ENCODE assay signal across 11 cellular contexts in the genomic region with DNA sequence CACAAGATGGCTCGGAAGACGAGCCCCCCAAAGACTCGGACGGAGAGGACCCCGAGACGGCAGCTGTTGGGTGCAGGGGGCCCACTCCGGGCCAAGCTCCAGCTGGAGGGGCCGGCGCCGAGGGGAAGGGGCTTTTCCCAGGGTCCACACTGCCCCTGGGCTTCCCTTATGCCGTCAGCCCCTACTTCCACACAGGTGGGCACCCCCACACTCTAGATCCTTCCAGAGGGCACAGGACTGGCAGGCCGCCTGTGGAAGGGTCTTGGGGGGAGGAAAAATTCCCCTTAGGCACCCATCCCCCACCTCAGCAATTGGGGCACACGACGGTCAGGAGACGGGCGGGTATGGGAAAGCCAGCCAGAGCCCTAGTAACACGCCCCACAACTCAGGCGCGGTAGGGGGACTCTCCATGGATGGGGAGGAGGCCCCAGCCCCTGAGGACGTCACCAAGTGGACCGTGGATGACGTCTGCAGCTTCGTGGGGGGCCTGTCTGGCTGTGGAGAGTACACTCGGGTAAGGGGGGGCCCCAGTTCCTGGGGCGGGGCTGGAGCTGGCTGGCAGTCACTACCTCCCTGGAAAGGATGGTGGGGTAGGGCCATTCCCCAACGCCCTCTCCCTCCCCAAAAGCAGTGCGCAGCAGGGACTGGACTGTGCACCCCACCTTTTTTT. TPM values are rescaled to one million over a fixed set of nuclear protein-coding genes. Genes with fewer than 3 reads are reported as not detected.
A peak's percentile ranks its signal among the peaks of the same experiment; 100 is the strongest.
DNase-seq lines count a peak whose midpoint lies in the region; ATAC-seq and TF ChIP-seq lines count a peak whose summit lies in the region.
"Had no signal": no experiment of that assay in that cellular context is flagged by ENCODE, and none has a peak within 500 bp of the region (broad histone marks: within the 10 kb centered on the region; RNA-seq: fewer than 3 reads in every experiment).

No MANE protein-coding gene starts in this region.

- peaks cover 0 to 2% of the 10 kb centered on the region in 2 donors for H3K36me3 Mint-ChIP-seq in activated T-cell treated with anti-CD3 and anti-CD28 coated beads, Interleukin-2, amount 50 U/mL, for 72 hours (ENCODE audit: insufficient read depth in 2 of 2)
- peaks cover 28% of the 10 kb centered on the region for H3K36me3 Mint-ChIP-seq in Caco-2 (ENCODE audit: insufficient read depth, unreplicated experiment)
- peaks cover 0 to 30% (median 4%) of the 10 kb centered on the region in 3 donors for H3K36me3 Mint-ChIP-seq in CD8-positive, alpha-beta memory T cell

- 10 to 31% (median 16%) methylated on average over 7 to 27 of the region's 27 CpGs for WGBS in adrenal gland, 4 donors

- H3K4me3 Mint-ChIP-seq in activated T-cell treated with anti-CD3 and anti-CD28 coated beads, Interleukin-2, amount 50 U/mL, for 72 hours = no peak overlapping the region
- H3K4me3 Mint-ChIP-seq in Caco-2 (ENCODE audit: unreplicated experiment) = no peak overlapping the region
- H3K4me3 Mint-ChIP-seq in CD8-positive, alpha-beta memory T cell = peak overlapping the region in 2 of 7 donors; percentile 37 to 65
- H3K4me3 Mint-ChIP-seq: activated CD4-positive, alpha-beta T cell treated with anti-CD3 and anti-CD28 coated beads, Interleukin-2, amount 10 ng/mL, durations not matched to agents 24 days and 14 days had no signal

- H3K4me3 ChIP-seq in adrenal gland = peak overlapping the region in 1 of 4 donors; percentile 46
- H3K4me3 ChIP-seq in iPS-18c (ENCODE audit: insufficient read depth, low read depth, low read length) = peak overlapping the region; percentile 31; the same call in 1 of the 2 replicates
- peak overlapping the region; percentile 66 for H3K4me3 ChIP-seq in thoracic aorta
- no peak overlapping the region for H3K4me3 ChIP-seq in Caco-2 (ENCODE audit: low read depth, low read length)
- H3K4me3 ChIP-seq in CD8-positive, alpha-beta memory T cell (ENCODE audit: low read length) = no peak overlapping the region

- no TSS peak for BruUV-seq in Caco-2 (replicated peaks; lab: Mats Ljungman, UMichigan)

- ATAC-seq in thoracic aorta (ENCODE audit: insufficient number of reproducible peaks, low FRiP score, low read depth) = no peak
- no peak for ATAC-seq in activated T-cell treated with anti-CD3 and anti-CD28 coated beads, Interleukin-2, amount 50 U/mL, for 72 hours (replicated peaks in 1 of 2)

- peaks cover 0 to 25% of the 10 kb centered on the region in 2 donors for H3K36me3 ChIP-seq in adrenal gland (replicated peaks in 1 of 2)
- H3K36me3 ChIP-seq in thoracic aorta = peaks cover 24% of the 10 kb centered on the region
- H3K36me3 ChIP-seq in Caco-2 (ENCODE audit: control insufficient read depth, insufficient read depth, low read length) = no peaks in the 10 kb centered on the region; the same call in 1 of the 2 replicates
- no peaks in the 10 kb centered on the region for H3K36me3 ChIP-seq in CD8-positive, alpha-beta memory T cell (ENCODE audit: insufficient read depth, low read length)

- H3K27ac ChIP-seq in adrenal gland (peak overlapping the region in 4 of 5 donors; percentile 26 to 92 (median 66)), thoracic aorta (no peak overlapping the region)
- no peak overlapping the region for H3K27ac ChIP-seq in CD8-positive, alpha-beta memory T cell (ENCODE audit: low read depth, low read length)

- H3K27me3 Mint-ChIP-seq in activated T-cell treated with anti-CD3 and anti-CD28 coated beads, Interleukin-2, amount 50 U/mL, for 72 hours (ENCODE audit: low read depth) = peaks cover 15% of the 10 kb centered on the region
- peaks cover 3% of the 10 kb centered on the region for H3K27me3 Mint-ChIP-seq in Caco-2 (ENCODE audit: insufficient read depth, unreplicated experiment)
- peaks cover 19 to 36% of the 10 kb centered on the region in 2 donors for H3K27me3 Mint-ChIP-seq in CD8-positive, alpha-beta memory T cell

- H3K9me3 Mint-ChIP-seq in activated T-cell treated with anti-CD3 and anti-CD28 coated beads, Interleukin-2, amount 50 U/mL, for 72 hours = no peaks in the 10 kb centered on the region
- no peaks in the 10 kb centered on the region for H3K9me3 Mint-ChIP-seq in Caco-2 (ENCODE audit: unreplicated experiment)
- no peaks in the 10 kb centered on the region for H3K9me3 Mint-ChIP-seq in CD8-positive, alpha-beta memory T cell
- H3K9me3 Mint-ChIP-seq: activated CD4-positive, alpha-beta T cell treated with anti-CD3 and anti-CD28 coated beads, Interleukin-2, amount 10 ng/mL, durations not matched to agents 24 days and 14 days had no signal

- POLR2A ChIA-PET in Caco-2 (lab: Charles Lee) = no interaction called here
- POLR2A ChIA-PET in CD8-positive, alpha-beta memory T cell (lab: Charles Lee) = interaction anchor here (0.6 to 1.4 kb wide), 3 partner anchors 16 to 337 kb away, joined by 3 to 7 read pairs (median 5); partner anchors contain the start of genes NOC2L and SCNN1D

- no peak overlapping the region for H3K27ac Mint-ChIP-seq in activated T-cell treated with anti-CD3 and anti-CD28 coated beads, Interleukin-2, amount 50 U/mL, for 72 hours
- no peak overlapping the region for H3K27ac Mint-ChIP-seq in Caco-2 (ENCODE audit: unreplicated experiment)
- no peak overlapping the region for H3K27ac Mint-ChIP-seq in CD8-positive, alpha-beta memory T cell
- H3K27ac Mint-ChIP-seq: activated CD4-positive, alpha-beta T cell treated with anti-CD3 and anti-CD28 coated beads, Interleukin-2, amount 10 ng/mL, durations not matched to agents 24 days and 14 days had no signal

- H3K4me1 Mint-ChIP-seq in activated T-cell treated with anti-CD3 and anti-CD28 coated beads, Interleukin-2, amount 50 U/mL, for 72 hours (ENCODE audit: low read depth) = peaks cover 5% of the 10 kb centered on the region
- no peaks in the 10 kb centered on the region for H3K4me1 Mint-ChIP-seq in Caco-2 (ENCODE audit: low read depth, unreplicated experiment)
- H3K4me1 Mint-ChIP-seq in CD8-positive, alpha-beta memory T cell = peaks cover 0 to 27% (median 7%) of the 10 kb centered on the region in 3 donors

- peaks cover 8 to 26% of the 10 kb centered on the region in 2 donors for H3K4me1 ChIP-seq in adrenal gland (replicated peaks in 1 of 2)
- H3K4me1 ChIP-seq in thoracic aorta (ENCODE audit: control insufficient read depth in 1 of 2, low read depth in 2 of 2) = peaks cover 22 to 34% of the 10 kb centered on the region in 2 donors
- peaks cover 20% of the 10 kb centered on the region for H3K4me1 ChIP-seq in Caco-2
- peaks cover 13% of the 10 kb centered on the region for H3K4me1 ChIP-seq in CD8-positive, alpha-beta memory T cell (ENCODE audit: insufficient read depth, low read length)

- intact Hi-C loops in adrenal gland (cut with DNase I) (no loop called here), Caco-2 (cut with micrococcal nuclease; ENCODE audit: unreplicated experiment) (no loop called here)

- CTCF ChIA-PET in Caco-2 (lab: Charles Lee) = interaction anchor here (0.5 to 1.4 kb wide), 5 partner anchors 8 to 38 kb away, joined by 3 to 6 read pairs (median 4); no protein-coding TSS in a partner anchor
- CTCF ChIA-PET in CD8-positive, alpha-beta memory T cell (lab: Charles Lee) = interaction anchor here (0.6 to 2.1 kb wide), 4 partner anchors 17 to 76 kb away, joined by 3 to 7 read pairs (median 4); no protein-coding TSS in a partner anchor

- peak; percentile 21 to 66 for TF ChIP-seq POLR2A in adrenal gland (IDR thresholded peaks at IDR 0.05)

- peak; percentile 19 for DNase-seq in NCI-H748 (lab: John Stamatoyannopoulos, UW; ENCODE audit: unreplicated experiment)
- DNase-seq in NCI-H748 treated with DMSO at 0.1 percent for 48 hours (lab: John Stamatoyannopoulos, UW) = no peak
- DNase-seq in adrenal gland = peak in 6 of 7 donors; percentile 22 to 93 (median 58)
- DNase-seq in thoracic aorta (ENCODE audit: low spot score) = no peak
- DNase-seq in activated T-cell treated with anti-CD3 and anti-CD28 coated beads, Interleukin-2, amount 50 U/mL, for 72 hours = no peak
- no peak for DNase-seq in Caco-2
- DNase-seq in CD8-positive, alpha-beta memory T cell = no peak
- DNase-seq: activated CD4-positive, alpha-beta T cell treated with anti-CD3 and anti-CD28 coated beads, Interleukin-2, amount 10 ng/mL, durations not matched to agents 24 days and 14 days; effector CD4-positive, alpha-beta T cell; NCI-H2029 treated with DMSO at 0.1 percent for 48 hours had no signal

- H3K9me3 ChIP-seq in adrenal gland (replicated peaks in 1 of 3) (no peaks in the 10 kb centered on the region), iPS-18c (ENCODE audit: control insufficient read depth, insufficient read depth, low read length) (no peaks in the 10 kb centered on the region), thoracic aorta (no peaks in the 10 kb centered on the region), Caco-2 (no peaks in the 10 kb centered on the region)
- no peaks in the 10 kb centered on the region for H3K9me3 ChIP-seq in CD8-positive, alpha-beta memory T cell (ENCODE audit: low read length)

- H3K27me3 ChIP-seq in adrenal gland (peaks cover 33% of the 10 kb centered on the region), thoracic aorta (replicated peaks; ENCODE audit: insufficient read depth) (peaks cover 6% of the 10 kb centered on the region), Caco-2 (replicated peaks; ENCODE audit: control insufficient read depth, insufficient read depth, low read length) (peaks cover 4% of the 10 kb centered on the region; the same call in 1 of the 2 replicates)
- peaks cover 22% of the 10 kb centered on the region for H3K27me3 ChIP-seq in CD8-positive, alpha-beta memory T cell (ENCODE audit: insufficient read depth, low read length, poor library complexity, severe bottlenecking)

- TF ChIP-seq CTCF in adrenal gland (IDR thresholded peaks at IDR 0.05) (no peak), thoracic aorta (IDR thresholded peaks at IDR 0.05) (no peak), Caco-2 (IDR thresholded peaks at IDR 0.05; ENCODE audit: insufficient read depth in 1 of 2, low read depth in 1 of 2, low read length in 1 of 2, severe bottlenecking in 1 of 2, unreplicated experiment in 1 of 2) (no peak)

RNA-seq across cellular contexts. Expression of gene NOC2L, which starts 16.1 kb away (rescaled TPM):
- total RNA-seq in adrenal gland (10 to 100 TPM; 22.4 to 58.9 (median 38.1) TPM), thoracic aorta (10 to 100 TPM; 33.8 to 47.2 TPM), Caco-2 (2022) (93.4 and 94.1 TPM in 2 replicates)
- 10 to 100 TPM; 39.2 to 97.7 (median 64.9) TPM for polyA plus RNA-seq in adrenal gland
- 10 to 100 TPM; 72.7 to 90.0 TPM for total RNA-seq in activated T-cell treated with anti-CD3 and anti-CD28 coated beads, Interleukin-2, amount 50 U/mL, for 72 hours
- 100 to 1,000 TPM; 175 to 187 TPM for total RNA-seq in CD8-positive, alpha-beta memory T cell
- 72.3 TPM for polyA plus RNA-seq in CD8-positive, alpha-beta memory T cell

RNA-seq across cellular contexts. Expression of gene KLHL17, which starts 17.4 kb away (rescaled TPM):
- 10 to 100 TPM in 1 of 8 donors, 1 to 10 TPM in 7; 3.2 to 15.9 (median 6.9) TPM for total RNA-seq in adrenal gland
- polyA plus RNA-seq in adrenal gland = 10 to 100 TPM in 2 of 3 donors, under 1 TPM in 1; 0.73 to 38.8 (median 25.4) TPM
- total RNA-seq in thoracic aorta = 10 to 100 TPM in 1 of 2 donors, 1 to 10 TPM in 1; 4.2 to 15.3 TPM
- total RNA-seq in activated T-cell treated with anti-CD3 and anti-CD28 coated beads, Interleukin-2, amount 50 U/mL, for 72 hours = 10 to 100 TPM; 12.7 to 22.8 TPM
- 33.1 and 34.4 TPM in 2 replicates for total RNA-seq in Caco-2 (2022)
- 10 to 100 TPM; 27.6 to 28.6 TPM for total RNA-seq in CD8-positive, alpha-beta memory T cell
- 1.4 TPM for polyA plus RNA-seq in CD8-positive, alpha-beta memory T cell

RNA-seq across cellular contexts. Expression of gene SAMD11, which starts 19.3 kb away (rescaled TPM):
- total RNA-seq in adrenal gland (10 to 100 TPM in 7 of 8 donors, 1 to 10 TPM in 1; 7.9 to 30.8 (median 16.7) TPM), thoracic aorta (10 to 100 TPM; 10.2 to 18.8 TPM), Caco-2 (2022) (0.54 and 0.63 TPM in 2 replicates)
- 10 to 100 TPM in 2 of 3 donors, 1 to 10 TPM in 1; 2.5 to 96.6 (median 32.7) TPM for polyA plus RNA-seq in adrenal gland
- under 1 TPM; 0.12 to 0.17 TPM for total RNA-seq in activated T-cell treated with anti-CD3 and anti-CD28 coated beads, Interleukin-2, amount 50 U/mL, for 72 hours
- total RNA-seq in CD8-positive, alpha-beta memory T cell = not detected
- polyA plus RNA-seq in CD8-positive, alpha-beta memory T cell = 0.20 TPM
- total RNA-seq: activated CD4-positive, alpha-beta T cell treated with anti-CD3 and anti-CD28 coated beads, Interleukin-2, amount 10 ng/mL, durations not matched to agents 24 days and 14 days had no signal

RNA-seq across cellular contexts. Expression of gene PLEKHN1, which starts 23.3 kb away (rescaled TPM):
- 1 to 10 TPM in 3 of 8 donors, under 1 TPM in 3, not detected in 2; 0.30 to 3.8 (median 1.1) TPM for total RNA-seq in adrenal gland
- polyA plus RNA-seq in adrenal gland = 10 to 100 TPM in 1 of 3 donors, 1 to 10 TPM in 1, under 1 TPM in 1; 0.05 to 10.5 (median 4.2) TPM
- total RNA-seq in thoracic aorta = under 1 TPM in 1 of 2 donors, not detected in 1; 0.27 TPM
- total RNA-seq in activated T-cell treated with anti-CD3 and anti-CD28 coated beads, Interleukin-2, amount 50 U/mL, for 72 hours = 1 to 10 TPM; 1.9 to 2.3 TPM
- 3.1 and 4.0 TPM in 2 replicates for total RNA-seq in Caco-2 (2022)
- total RNA-seq in CD8-positive, alpha-beta memory T cell = 1 to 10 TPM; 2.7 to 3.5 TPM
- polyA plus RNA-seq in CD8-positive, alpha-beta memory T cell = 0.49 TPM

RNA-seq across cellular contexts. Expression of gene PERM1, which starts 38.9 kb away (rescaled TPM):
- total RNA-seq in adrenal gland (under 1 TPM in 5 of 8 donors, not detected in 3; 0.13 to 0.28 (median 0.14) TPM), thoracic aorta (under 1 TPM; 0.54 to 0.99 TPM), Caco-2 (2022) (0.18 and 0.65 TPM in 2 replicates)
- polyA plus RNA-seq in adrenal gland = under 1 TPM in 2 of 3 donors, not detected in 1; 0.40 to 0.88 TPM
- total RNA-seq in activated T-cell treated with anti-CD3 and anti-CD28 coated beads, Interleukin-2, amount 50 U/mL, for 72 hours = not detected
- total RNA-seq in CD8-positive, alpha-beta memory T cell = not detected
- not detected for polyA plus RNA-seq in CD8-positive, alpha-beta memory T cell
- total RNA-seq: activated CD4-positive, alpha-beta T cell treated with anti-CD3 and anti-CD28 coated beads, Interleukin-2, amount 10 ng/mL, durations not matched to agents 24 days and 14 days had no signal

Comparison
In these comparisons a context has a peak if more than half of its experiments do, and no peak if none do; other contexts are left out.
1. DNase-seq: peak in NCI-H748 (single experiment) and adrenal gland (6 of 7); none in NCI-H748 treated with DMSO at 0.1 percent for 48 hours (single experiment), thoracic aorta (single experiment), activated T-cell treated with anti-CD3 and anti-CD28 coated beads, Interleukin-2, amount 50 U/mL, for 72 hours (0 of 2), Caco-2 (0 of 2) and CD8-positive, alpha-beta memory T cell (0 of 5).
2. H3K27ac ChIP-seq: peak in adrenal gland (4 of 5); none in thoracic aorta (0 of 2) and CD8-positive, alpha-beta memory T cell (single experiment).
3. H3K4me3 ChIP-seq: peak in iPS-18c (single experiment) and thoracic aorta (single experiment); none in Caco-2 (single experiment) and CD8-positive, alpha-beta memory T cell (single experiment).